Comparison of ENCODE assay signal across 34 cellular contexts in genomic region chr13:97193577-97193976, GRCh38.
"Had no signal": no experiment of that assay in that cellular context is flagged by ENCODE, and none has a peak within 500 bp of the region (broad histone marks: within the 10 kb centered on the region; RNA-seq: fewer than 3 reads in every experiment).

No MANE protein-coding gene starts in this region.

- ATAC-seq: activated CD8-positive, alpha-beta memory T cell treated with anti-CD3 and anti-CD28 coated beads, Interleukin-2, amount 10 ng/mL, durations not matched to agents 7 days and 5 days; activated T-cell treated with anti-CD3 and anti-CD28 coated beads, Interleukin-2, amount 50 U/mL, for 72 hours; activated T-helper 17 cell treated with anti-CD3 and anti-CD28 coated beads, Interleukin-2, amount 50 U/mL, for 72 hours; Right ventricle myocardium inferior had no signal

- FAIRE-seq: RCC 7860 had no signal

- H3K27ac ChIP-seq: RWPE1, WERI-Rb-1 had no signal

- H3K9me3 Mint-ChIP-seq: activated CD4-positive, alpha-beta memory T cell treated with anti-CD3 and anti-CD28 coated beads, Interleukin-2, amount 10 ng/mL, durations not matched to agents 7 days and 5 days; activated naive CD8-positive, alpha-beta T cell treated with anti-CD3 and anti-CD28 coated beads for 36 hours had no signal

- H3K27ac Mint-ChIP-seq: activated CD4-positive, alpha-beta memory T cell treated with anti-CD3 and anti-CD28 coated beads, Interleukin-2, amount 10 ng/mL, durations not matched to agents 7 days and 5 days; activated CD8-positive, alpha-beta memory T cell treated with anti-CD3 and anti-CD28 coated beads, Interleukin-2, amount 10 ng/mL, durations not matched to agents 7 days and 5 days; activated naive CD8-positive, alpha-beta T cell treated with anti-CD3 and anti-CD28 coated beads for 36 hours; activated T-cell treated with anti-CD3 and anti-CD28 coated beads, Interleukin-2, amount 50 U/mL, for 72 hours; activated T-helper 17 cell treated with anti-CD3 and anti-CD28 coated beads, Interleukin-2, amount 50 U/mL, for 72 hours had no signal

- H3K4me1 Mint-ChIP-seq: activated naive CD8-positive, alpha-beta T cell treated with anti-CD3 and anti-CD28 coated beads for 36 hours had no signal

- H3K4me3 Mint-ChIP-seq: activated CD4-positive, alpha-beta memory T cell treated with anti-CD3 and anti-CD28 coated beads, Interleukin-2, amount 10 ng/mL, durations not matched to agents 7 days and 5 days; activated CD8-positive, alpha-beta memory T cell treated with anti-CD3 and anti-CD28 coated beads, Interleukin-2, amount 10 ng/mL, durations not matched to agents 7 days and 5 days; activated naive CD8-positive, alpha-beta T cell treated with anti-CD3 and anti-CD28 coated beads for 36 hours; activated T-cell treated with anti-CD3 and anti-CD28 coated beads, Interleukin-2, amount 50 U/mL, for 72 hours; activated T-helper 17 cell treated with anti-CD3 and anti-CD28 coated beads, Interleukin-2, amount 50 U/mL, for 72 hours had no signal

- DNase-seq: activated CD4-positive, alpha-beta memory T cell treated with anti-CD3 and anti-CD28 coated beads, Interleukin-2, amount 10 ng/mL, durations not matched to agents 7 days and 5 days; activated CD4-positive, alpha-beta T cell treated with anti-CD3 and anti-CD28 coated beads for 1 hour; activated CD4-positive, alpha-beta T cell treated with anti-CD3 and anti-CD28 coated beads for 48 hours; activated CD4-positive, CD25-positive, alpha-beta regulatory T cell; activated CD8-positive, alpha-beta memory T cell treated with anti-CD3 and anti-CD28 coated beads for 24 hours; activated CD8-positive, alpha-beta memory T cell treated with anti-CD3 and anti-CD28 coated beads, Interleukin-2, amount 10 ng/mL, durations not matched to agents 7 days and 5 days; activated CD8-positive, alpha-beta memory T cell treated with anti-CD3 and anti-CD28 coated beads, Interleukin-2, amount 50 U/mL, for 48 hours; activated effector memory CD4-positive, alpha-beta T cell treated with anti-CD3 and anti-CD28 coated beads, Interleukin-2, amount 50 U/mL, for 16 hours; activated naive CD4-positive, alpha-beta T cell; activated naive CD4-positive, alpha-beta T cell treated with anti-CD3 and anti-CD28 coated beads, Interleukin-2, amount 50 U/mL, for 16 hours; activated naive CD8-positive, alpha-beta T cell treated with anti-CD3 and anti-CD28 coated beads for 36 hours; activated T-cell treated with anti-CD3 and anti-CD28 coated beads, Interleukin-2, amount 50 U/mL, for 72 hours; amniotic stem cell; aorta; cerebellar nuclear complex; Karpas-422; NCI-H1048; NCI-H1105 treated with DMSO at 0.1 percent for 48 hours; NCI-H1436; NCI-H1694; NCI-H1930; NCI-H2081 treated with DMSO at 0.1 percent for 48 hours; NCI-H226; NCI-H524 treated with DMSO at 0.1 percent for 48 hours; NK-92 treated with Interleukin-12 subunit alpha and Interleukin-12 subunit beta, amount 100 ng/mL, for 24 hours; PC-3; SIG-M5; SW 1271; T1000; WERI-Rb-1 had no signal

- H3K36me3 ChIP-seq: WERI-Rb-1 had no signal

- H3K36me3 Mint-ChIP-seq: activated CD8-positive, alpha-beta memory T cell treated with anti-CD3 and anti-CD28 coated beads, Interleukin-2, amount 10 ng/mL, durations not matched to agents 7 days and 5 days; activated naive CD8-positive, alpha-beta T cell treated with anti-CD3 and anti-CD28 coated beads for 36 hours had no signal

- H3K27me3 Mint-ChIP-seq: activated naive CD8-positive, alpha-beta T cell treated with anti-CD3 and anti-CD28 coated beads for 36 hours had no signal
